18 cellular contexts compared by ENCODE assay signal in the genomic region with DNA sequence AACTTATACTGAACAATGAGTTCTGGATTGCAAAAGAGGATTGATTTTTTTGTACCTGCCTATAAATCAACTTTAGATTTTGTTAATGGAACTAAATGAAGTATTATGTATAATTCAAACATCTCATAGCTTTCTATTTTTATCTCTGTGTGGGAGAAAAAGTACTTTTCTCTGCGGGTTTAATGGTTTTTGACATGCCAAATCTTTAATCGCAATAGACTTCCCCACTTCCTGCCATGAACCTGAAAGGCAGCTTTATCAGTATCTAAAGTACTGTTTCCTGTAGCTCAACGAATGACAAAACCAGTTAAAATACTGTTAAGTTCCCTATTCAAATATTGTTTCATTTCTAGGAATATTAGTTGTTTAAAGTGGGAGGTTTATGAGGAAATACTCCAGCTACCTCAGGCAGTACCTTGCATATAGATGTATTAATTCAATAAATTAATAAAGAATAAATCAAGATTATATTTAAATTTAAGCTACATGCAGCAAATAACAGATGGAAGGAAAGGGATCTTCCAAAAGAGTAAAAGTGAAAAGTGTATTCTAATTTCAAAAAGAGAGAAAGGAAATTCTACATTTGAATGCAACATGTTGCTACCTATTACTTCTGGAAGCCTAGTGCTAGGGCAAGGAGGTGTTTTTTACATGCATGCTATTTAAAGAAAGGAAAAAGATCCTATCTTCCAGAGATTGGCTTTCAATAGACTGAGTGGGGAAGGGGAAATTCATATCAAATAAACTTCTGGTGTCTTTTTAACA.
DNase-seq lines count a peak whose midpoint lies in the region; ATAC-seq and TF ChIP-seq lines count a peak whose summit lies in the region.
"Had no signal": no experiment of that assay in that cellular context is flagged by ENCODE, and none has a peak within 500 bp of the region (broad histone marks: within the 10 kb centered on the region; RNA-seq: fewer than 3 reads in every experiment).

No MANE protein-coding gene starts in this region.

- 49 to 50% (median 49%) methylated on average over 3 of the region's 3 CpGs for WGBS in psoas muscle, 3 donors

- POLR2A ChIA-PET in activated CD8-positive, alpha-beta T cell treated with anti-CD3 and anti-CD28 coated beads, Interleukin-2, amount 10 ng/mL, durations not matched to agents 7 days and 5 days (lab: Charles Lee): interaction anchor here (0.5 to 1.4 kb wide), 2 partner anchors 33 to 165 kb away, joined by 3 to 4 read pairs; partner anchors contain the start of gene TRIM24

- in situ Hi-C loops in HAP-1 (cut with MboI; ENCODE audit: low sequenced_read_pairs): no loop called here

- H3K4me3 ChIP-seq in psoas muscle (no peak overlapping the region), HAP-1 (no peak overlapping the region)
- H3K4me3 ChIP-seq: colonic mucosa, esophagus squamous epithelium, SJCRH30 had no signal

- peak overlapping the region; percentile 33 for H3K27ac Mint-ChIP-seq in activated T-cell treated with anti-CD3 and anti-CD28 coated beads, Interleukin-2, amount 50 U/mL, for 72 hours
- H3K27ac Mint-ChIP-seq in activated CD8-positive, alpha-beta T cell treated with anti-CD3 and anti-CD28 coated beads, Interleukin-2, amount 10 ng/mL, durations not matched to agents 7 days and 5 days: peak overlapping the region; percentile 90
- peak overlapping the region; percentile 78 to 88 for H3K27ac Mint-ChIP-seq in stimulated activated naive CD8-positive, alpha-beta T cell treated with anti-CD3 and anti-CD28 coated beads, Interleukin-15, amount 100 ng/mL, for 72 hours
- H3K27ac Mint-ChIP-seq: progenitor cell of endocrine pancreas; stimulated activated memory B cell treated with anti-CD40 and anti-IgM and Interleukin-4, amounts not matched to agents 10 μg/mL and 1 μg/mL and 100 μg/mL, for 72 hours had no signal

- TF ChIP-seq CTCF in psoas muscle (IDR thresholded peaks at IDR 0.05): no peak

- intact Hi-C loops in psoas muscle (cut with DNase I): no loop called here

- no peaks in the 10 kb centered on the region for H3K36me3 Mint-ChIP-seq in activated T-cell treated with anti-CD3 and anti-CD28 coated beads, Interleukin-2, amount 50 U/mL, for 72 hours (ENCODE audit: insufficient read depth in 2 of 2)
- peaks cover 9% of the 10 kb centered on the region for H3K36me3 Mint-ChIP-seq in activated CD8-positive, alpha-beta T cell treated with anti-CD3 and anti-CD28 coated beads, Interleukin-2, amount 10 ng/mL, durations not matched to agents 7 days and 5 days (ENCODE audit: low read depth)
- H3K36me3 Mint-ChIP-seq: stimulated activated memory B cell treated with anti-CD40 and anti-IgM and Interleukin-4, amounts not matched to agents 10 μg/mL and 1 μg/mL and 100 μg/mL, for 72 hours had no signal

- H3K4me3 Mint-ChIP-seq in activated T-cell treated with anti-CD3 and anti-CD28 coated beads, Interleukin-2, amount 50 U/mL, for 72 hours: peak overlapping the region; percentile 27 to 67
- peak overlapping the region; percentile 69 for H3K4me3 Mint-ChIP-seq in activated CD8-positive, alpha-beta T cell treated with anti-CD3 and anti-CD28 coated beads, Interleukin-2, amount 10 ng/mL, durations not matched to agents 7 days and 5 days
- H3K4me3 Mint-ChIP-seq in stimulated activated naive CD8-positive, alpha-beta T cell treated with anti-CD3 and anti-CD28 coated beads, Interleukin-15, amount 100 ng/mL, for 72 hours: peak overlapping the region; percentile 48 to 63
- H3K4me3 Mint-ChIP-seq: stimulated activated memory B cell treated with anti-CD40 and anti-IgM and Interleukin-4, amounts not matched to agents 10 μg/mL and 1 μg/mL and 100 μg/mL, for 72 hours had no signal

- no peaks in the 10 kb centered on the region for H3K36me3 ChIP-seq in psoas muscle (ENCODE audit: insufficient read depth in 1 of 2, low read depth in 1 of 2)
- no peaks in the 10 kb centered on the region for H3K36me3 ChIP-seq in HAP-1 (replicated peaks)
- H3K36me3 ChIP-seq: colonic mucosa, esophagus squamous epithelium, SJCRH30 had no signal

- H3K4me1 ChIP-seq in psoas muscle (no peaks in the 10 kb centered on the region), HAP-1 (no peaks in the 10 kb centered on the region)
- H3K4me1 ChIP-seq: colonic mucosa, esophagus squamous epithelium, SJCRH30 had no signal

- peak; percentile 50 to 59 for ATAC-seq in activated T-cell treated with anti-CD3 and anti-CD28 coated beads, Interleukin-2, amount 50 U/mL, for 72 hours (replicated peaks in 1 of 2)
- peak; percentile 51 for ATAC-seq in activated CD8-positive, alpha-beta T cell treated with anti-CD3 and anti-CD28 coated beads, Interleukin-2, amount 10 ng/mL, durations not matched to agents 7 days and 5 days
- peak; percentile 72 for ATAC-seq in stimulated activated naive CD8-positive, alpha-beta T cell treated with anti-CD3 and anti-CD28 coated beads, Interleukin-15, amount 100 ng/mL, for 72 hours
- no peak for ATAC-seq in psoas muscle
- ATAC-seq: stimulated activated memory B cell treated with anti-CD40 and anti-IgM and Interleukin-4, amounts not matched to agents 10 μg/mL and 1 μg/mL and 100 μg/mL, for 72 hours had no signal

- H3K9me3 Mint-ChIP-seq in activated T-cell treated with anti-CD3 and anti-CD28 coated beads, Interleukin-2, amount 50 U/mL, for 72 hours: no peaks in the 10 kb centered on the region
- no peaks in the 10 kb centered on the region for H3K9me3 Mint-ChIP-seq in activated CD8-positive, alpha-beta T cell treated with anti-CD3 and anti-CD28 coated beads, Interleukin-2, amount 10 ng/mL, durations not matched to agents 7 days and 5 days (ENCODE audit: insufficient read depth)
- no peaks in the 10 kb centered on the region for H3K9me3 Mint-ChIP-seq in stimulated activated naive CD8-positive, alpha-beta T cell treated with anti-CD3 and anti-CD28 coated beads, Interleukin-15, amount 100 ng/mL, for 72 hours
- H3K9me3 Mint-ChIP-seq: stimulated activated memory B cell treated with anti-CD40 and anti-IgM and Interleukin-4, amounts not matched to agents 10 μg/mL and 1 μg/mL and 100 μg/mL, for 72 hours had no signal

- H3K27me3 Mint-ChIP-seq in activated T-cell treated with anti-CD3 and anti-CD28 coated beads, Interleukin-2, amount 50 U/mL, for 72 hours (ENCODE audit: low read depth): no peaks in the 10 kb centered on the region
- no peaks in the 10 kb centered on the region for H3K27me3 Mint-ChIP-seq in activated CD8-positive, alpha-beta T cell treated with anti-CD3 and anti-CD28 coated beads, Interleukin-2, amount 10 ng/mL, durations not matched to agents 7 days and 5 days (ENCODE audit: low read depth)
- H3K27me3 Mint-ChIP-seq in stimulated activated naive CD8-positive, alpha-beta T cell treated with anti-CD3 and anti-CD28 coated beads, Interleukin-15, amount 100 ng/mL, for 72 hours: no peaks in the 10 kb centered on the region
- H3K27me3 Mint-ChIP-seq: progenitor cell of endocrine pancreas had no signal

- H3K27me3 ChIP-seq in psoas muscle (ENCODE audit: insufficient read depth in 3 of 3, low read length in 2 of 3): no peaks in the 10 kb centered on the region
- H3K27me3 ChIP-seq in HAP-1 (ENCODE audit: low read depth): no peaks in the 10 kb centered on the region
- H3K27me3 ChIP-seq: colonic mucosa, esophagus squamous epithelium, SJCRH30 had no signal

- H3K4me1 Mint-ChIP-seq in activated T-cell treated with anti-CD3 and anti-CD28 coated beads, Interleukin-2, amount 50 U/mL, for 72 hours (ENCODE audit: low read depth): peaks cover 42% of the 10 kb centered on the region
- H3K4me1 Mint-ChIP-seq in activated CD8-positive, alpha-beta T cell treated with anti-CD3 and anti-CD28 coated beads, Interleukin-2, amount 10 ng/mL, durations not matched to agents 7 days and 5 days (ENCODE audit: low read depth): peaks cover 53% of the 10 kb centered on the region
- H3K4me1 Mint-ChIP-seq in stimulated activated naive CD8-positive, alpha-beta T cell treated with anti-CD3 and anti-CD28 coated beads, Interleukin-15, amount 100 ng/mL, for 72 hours: peaks cover 40% of the 10 kb centered on the region
- H3K4me1 Mint-ChIP-seq: stimulated activated memory B cell treated with anti-CD40 and anti-IgM and Interleukin-4, amounts not matched to agents 10 μg/mL and 1 μg/mL and 100 μg/mL, for 72 hours had no signal

- H3K9me3 ChIP-seq in psoas muscle (no peaks in the 10 kb centered on the region), HAP-1 (no peaks in the 10 kb centered on the region)
- H3K9me3 ChIP-seq: colonic mucosa, esophagus squamous epithelium, SJCRH30 had no signal

- CTCF ChIA-PET in activated CD8-positive, alpha-beta T cell treated with anti-CD3 and anti-CD28 coated beads, Interleukin-2, amount 10 ng/mL, durations not matched to agents 7 days and 5 days (lab: Charles Lee): interaction anchor here (0.7 to 2.5 kb wide), 7 partner anchors 9 to 164 kb away, joined by 3 to 14 read pairs (median 3); partner anchors contain the start of gene TRIM24

- no peak for DNase-seq in activated T-cell treated with anti-CD3 and anti-CD28 coated beads, Interleukin-2, amount 50 U/mL, for 72 hours
- DNase-seq in activated T-cell treated with anti-CD3 and anti-CD28 coated beads, Interleukin-2, amount 50 U/mL, for 48 hours: no peak
- DNase-seq in KG1 (lab: John Stamatoyannopoulos, UW) (peak; percentile 17), hippocampal formation (lab: John Stamatoyannopoulos, UW) (no peak), psoas muscle (no peak), HAP-1 (ENCODE audit: low spot score in 2 of 2) (no peak)
- DNase-seq in activated CD8-positive, alpha-beta T cell treated with anti-CD3 and anti-CD28 coated beads, Interleukin-2, amount 10 ng/mL, durations not matched to agents 7 days and 5 days: peak; percentile 33
- no peak for DNase-seq in stimulated activated naive CD8-positive, alpha-beta T cell treated with anti-CD3 and anti-CD28 coated beads, Interleukin-15, amount 100 ng/mL, for 72 hours
- DNase-seq: activated CD4-positive, alpha-beta T cell treated with anti-CD3 and anti-CD28 coated beads for 1 hour; colonic mucosa; esophagus squamous epithelium; mesenchymal stem cell; NCI-H1417 treated with DMSO at 0.1 percent for 48 hours; NCI-H82; SJCRH30; stimulated activated CD4-positive, alpha-beta T cell treated with anti-CD3 and anti-CD28 coated beads, Interleukin-1b, Interleukin-23, amount 100 ng/mL, for 48 hours had no signal

- no peak overlapping the region for H3K27ac ChIP-seq in psoas muscle
- H3K27ac ChIP-seq: colonic mucosa, esophagus squamous epithelium, SJCRH30 had no signal

Comparison
In these comparisons a context has a peak if more than half of its experiments do, and no peak if none do; other contexts are left out.
1. ATAC-seq: peak in activated T-cell treated with anti-CD3 and anti-CD28 coated beads, Interleukin-2, amount 50 U/mL, for 72 hours (2 of 2), activated CD8-positive, alpha-beta T cell treated with anti-CD3 and anti-CD28 coated beads, Interleukin-2, amount 10 ng/mL, durations not matched to agents 7 days and 5 days (single experiment) and stimulated activated naive CD8-positive, alpha-beta T cell treated with anti-CD3 and anti-CD28 coated beads, Interleukin-15, amount 100 ng/mL, for 72 hours (single experiment); none in psoas muscle (0 of 4).
2. DNase-seq: peak in KG1 (single experiment) and activated CD8-positive, alpha-beta T cell treated with anti-CD3 and anti-CD28 coated beads, Interleukin-2, amount 10 ng/mL, durations not matched to agents 7 days and 5 days (single experiment); none in activated T-cell treated with anti-CD3 and anti-CD28 coated beads, Interleukin-2, amount 50 U/mL, for 72 hours (0 of 2), activated T-cell treated with anti-CD3 and anti-CD28 coated beads, Interleukin-2, amount 50 U/mL, for 48 hours (0 of 2), stimulated activated naive CD8-positive, alpha-beta T cell treated with anti-CD3 and anti-CD28 coated beads, Interleukin-15, amount 100 ng/mL, for 72 hours (0 of 2), hippocampal formation (0 of 2), psoas muscle (0 of 2) and HAP-1 (0 of 2).
3. H3K27ac Mint-ChIP-seq: peak in every context shown above with its lines; median percentile 90 in activated CD8-positive, alpha-beta T cell treated with anti-CD3 and anti-CD28 coated beads, Interleukin-2, amount 10 ng/mL, durations not matched to agents 7 days and 5 days; 83 in stimulated activated naive CD8-positive, alpha-beta T cell treated with anti-CD3 and anti-CD28 coated beads, Interleukin-15, amount 100 ng/mL, for 72 hours; 33 in activated T-cell treated with anti-CD3 and anti-CD28 coated beads, Interleukin-2, amount 50 U/mL, for 72 hours.
4. Peak in every context shown above with its lines, with median percentiles within 50 percentile points of each other: H3K4me3 Mint-ChIP-seq.